2 cellular contexts compared by ENCODE assay signal in the genomic region with DNA sequence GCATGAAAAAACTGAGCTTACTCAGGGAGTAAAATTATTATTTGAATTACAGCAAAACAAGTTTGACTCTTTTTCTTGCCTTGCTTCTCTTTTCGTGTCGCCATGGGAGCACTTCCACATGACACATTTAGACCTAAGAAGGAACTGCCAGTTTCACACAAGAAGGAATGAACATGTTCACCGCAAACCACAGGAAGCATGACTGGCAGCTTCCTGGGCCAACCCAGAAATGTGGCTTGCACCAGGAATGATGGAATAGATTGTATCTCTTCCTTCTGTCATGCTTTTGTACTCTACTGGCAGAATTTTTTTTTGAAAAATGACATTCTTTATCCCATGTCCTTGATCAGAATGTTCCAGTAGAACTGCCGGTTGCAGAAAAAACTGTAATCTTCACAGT.
TF ChIP-seq lines count a peak whose summit lies in the region.

No MANE protein-coding gene starts in this region.

TF ChIP-seq in GM23338, 12 proteins besides CTCF, POLR2A, EP300 and RAD21:
- TF ChIP-seq, protein P1, sequence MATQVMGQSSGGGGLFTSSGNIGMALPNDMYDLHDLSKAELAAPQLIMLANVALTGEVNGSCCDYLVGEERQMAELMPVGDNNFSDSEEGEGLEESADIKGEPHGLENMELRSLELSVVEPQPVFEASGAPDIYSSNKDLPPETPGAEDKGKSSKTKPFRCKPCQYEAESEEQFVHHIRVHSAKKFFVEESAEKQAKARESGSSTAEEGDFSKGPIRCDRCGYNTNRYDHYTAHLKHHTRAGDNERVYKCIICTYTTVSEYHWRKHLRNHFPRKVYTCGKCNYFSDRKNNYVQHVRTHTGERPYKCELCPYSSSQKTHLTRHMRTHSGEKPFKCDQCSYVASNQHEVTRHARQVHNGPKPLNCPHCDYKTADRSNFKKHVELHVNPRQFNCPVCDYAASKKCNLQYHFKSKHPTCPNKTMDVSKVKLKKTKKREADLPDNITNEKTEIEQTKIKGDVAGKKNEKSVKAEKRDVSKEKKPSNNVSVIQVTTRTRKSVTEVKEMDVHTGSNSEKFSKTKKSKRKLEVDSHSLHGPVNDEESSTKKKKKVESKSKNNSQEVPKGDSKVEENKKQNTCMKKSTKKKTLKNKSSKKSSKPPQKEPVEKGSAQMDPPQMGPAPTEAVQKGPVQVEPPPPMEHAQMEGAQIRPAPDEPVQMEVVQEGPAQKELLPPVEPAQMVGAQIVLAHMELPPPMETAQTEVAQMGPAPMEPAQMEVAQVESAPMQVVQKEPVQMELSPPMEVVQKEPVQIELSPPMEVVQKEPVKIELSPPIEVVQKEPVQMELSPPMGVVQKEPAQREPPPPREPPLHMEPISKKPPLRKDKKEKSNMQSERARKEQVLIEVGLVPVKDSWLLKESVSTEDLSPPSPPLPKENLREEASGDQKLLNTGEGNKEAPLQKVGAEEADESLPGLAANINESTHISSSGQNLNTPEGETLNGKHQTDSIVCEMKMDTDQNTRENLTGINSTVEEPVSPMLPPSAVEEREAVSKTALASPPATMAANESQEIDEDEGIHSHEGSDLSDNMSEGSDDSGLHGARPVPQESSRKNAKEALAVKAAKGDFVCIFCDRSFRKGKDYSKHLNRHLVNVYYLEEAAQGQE (IDR thresholded peaks at IDR 0.05; ENCODE audit: unreplicated experiment), result no peak
- TF ChIP-seq EZH2 (IDR thresholded peaks at IDR 0.05; ENCODE audit: low read depth, unreplicated experiment) (no peak), CREB1 (CRISPR knock-in tag; IDR thresholded peaks at IDR 0.05; ENCODE audit: low read depth) (no peak), ZNF331 (CRISPR knock-in tag; IDR thresholded peaks at IDR 0.05; ENCODE audit: low read depth) (no peak)

TF ChIP-seq in K562, 482 proteins besides CTCF, POLR2A, EP300 and RAD21 (continued from another document and continues in another):
- no peak for TF ChIP-seq ZNF280A (IDR thresholded peaks at IDR 0.05; ENCODE audit: low read depth, partially characterized antibody)
- no peak for TF ChIP-seq ZNF12 (CRISPR knock-in tag; IDR thresholded peaks at IDR 0.05)
- no peak for TF ChIP-seq CBFA2T3 (IDR thresholded peaks at IDR 0.05)
- TF ChIP-seq TCF3 (CRISPR knock-in tag; IDR thresholded peaks at IDR 0.05), result peak; percentile 54
- peak; percentile 69; the same call in 1 of the 2 replicates for TF ChIP-seq RNF2 (IDR thresholded peaks at IDR 0.05)
- peak; percentile 47; the same call in 1 of the 2 replicates for TF ChIP-seq SMARCA4 (IDR thresholded peaks at IDR 0.05)
- TF ChIP-seq MAZ (CRISPR knock-in tag; conservative IDR thresholded peaks at IDR 0.05 in 1 of 2, IDR thresholded peaks at IDR 0.05 in 1 of 2), result peak in 1 of 2 experiments; percentile 12; a peak in 1 of 4 replicates
- TF ChIP-seq MAFG (tag; conservative IDR thresholded peaks at IDR 0.05), result peak; percentile 76
- peak; percentile 21; the same call in 1 of the 2 replicates for TF ChIP-seq CTBP1 (IDR thresholded peaks at IDR 0.05; ENCODE audit: borderline replicate concordance)
- TF ChIP-seq NFE2L1 (tag; IDR thresholded peaks at IDR 0.05; ENCODE audit: borderline replicate concordance, low read depth), result no peak
- TF ChIP-seq HNRNPK (IDR thresholded peaks at IDR 0.05; ENCODE audit: low read depth, low read length, poor library complexity, severe bottlenecking), result no peak
- TF ChIP-seq FOXA3 (CRISPR knock-in tag; conservative IDR thresholded peaks at IDR 0.05 in 1 of 2, IDR thresholded peaks at IDR 0.05 in 1 of 2), result no peak
- peak in 1 of 2 experiments; percentile 42; a peak in 1 of 4 replicates for TF ChIP-seq TRIM24 (IDR thresholded peaks at IDR 0.05)
- TF ChIP-seq, protein P2, sequence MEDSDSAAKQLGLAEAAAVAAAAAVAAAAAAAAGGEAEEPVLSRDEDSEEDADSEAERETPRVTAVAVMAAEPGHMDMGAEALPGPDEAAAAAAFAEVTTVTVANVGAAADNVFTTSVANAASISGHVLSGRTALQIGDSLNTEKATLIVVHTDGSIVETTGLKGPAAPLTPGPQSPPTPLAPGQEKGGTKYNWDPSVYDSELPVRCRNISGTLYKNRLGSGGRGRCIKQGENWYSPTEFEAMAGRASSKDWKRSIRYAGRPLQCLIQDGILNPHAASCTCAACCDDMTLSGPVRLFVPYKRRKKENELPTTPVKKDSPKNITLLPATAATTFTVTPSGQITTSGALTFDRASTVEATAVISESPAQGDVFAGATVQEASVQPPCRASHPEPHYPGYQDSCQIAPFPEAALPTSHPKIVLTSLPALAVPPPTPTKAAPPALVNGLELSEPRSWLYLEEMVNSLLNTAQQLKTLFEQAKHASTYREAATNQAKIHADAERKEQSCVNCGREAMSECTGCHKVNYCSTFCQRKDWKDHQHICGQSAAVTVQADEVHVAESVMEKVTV (CRISPR knock-in tag; IDR thresholded peaks at IDR 0.05), result no peak
- peak; percentile 25; the same call in 1 of the 2 replicates for TF ChIP-seq GATA2 (CRISPR knock-in tag; IDR thresholded peaks at IDR 0.05)
- no peak for TF ChIP-seq CBX1 (IDR thresholded peaks at IDR 0.05; ENCODE audit: low read depth)
- peak; percentile 97 for TF ChIP-seq PKNOX1 (IDR thresholded peaks at IDR 0.05)
- no peak for TF ChIP-seq SREBF2 (CRISPR knock-in tag; IDR thresholded peaks at IDR 0.05)
- TF ChIP-seq RFX1 (IDR thresholded peaks at IDR 0.05), result peak; percentile 76
- peak; percentile 59 for TF ChIP-seq ZNF589 (CRISPR knock-in tag; IDR thresholded peaks at IDR 0.05; ENCODE audit: low read depth)
- TF ChIP-seq L3MBTL2 (IDR thresholded peaks at IDR 0.05), result peak; percentile 49; the same call in 1 of the 2 replicates
- TF ChIP-seq ETV5 (CRISPR knock-in tag; IDR thresholded peaks at IDR 0.05; ENCODE audit: low read depth), result peak; percentile 78
- peak; percentile 83 for TF ChIP-seq FOXM1 (IDR thresholded peaks at IDR 0.05; ENCODE audit: low read depth)
- TF ChIP-seq FOXM1 (CRISPR knock-in tag; IDR thresholded peaks at IDR 0.05; ENCODE audit: low read depth), result no peak; the same call in 1 of the 2 replicates
- TF ChIP-seq NFE2 (IDR thresholded peaks at IDR 0.05; ENCODE audit: low read depth), result peak; percentile 85
- no peak; the same call in none of the 2 replicates for TF ChIP-seq CEBPG (CRISPR knock-in tag; IDR thresholded peaks at IDR 0.05)
- peak in 1 of 2 experiments; percentile 48; a peak in 2 of 4 replicates for TF ChIP-seq CEBPG (tag; conservative IDR thresholded peaks at IDR 0.05 in 1 of 2, IDR thresholded peaks at IDR 0.05 in 1 of 2)
- TF ChIP-seq ETV6 (IDR thresholded peaks at IDR 0.05; ENCODE audit: borderline replicate concordance in 1 of 2, low read depth in 2 of 2, low read length in 1 of 2), result peak; percentile 94 to 98
- TF ChIP-seq ETV6 (CRISPR knock-in tag; IDR thresholded peaks at IDR 0.05; ENCODE audit: borderline replicate concordance), result no peak
- TF ChIP-seq TEAD1 (CRISPR knock-in tag; IDR thresholded peaks at IDR 0.05), result peak; percentile 90 to 91
- TF ChIP-seq MTA3 (IDR thresholded peaks at IDR 0.05; ENCODE audit: borderline replicate concordance), result 0 out of 2 replicates have a peak, but pooled peaks have one; percentile 48
- TF ChIP-seq CREM (IDR thresholded peaks at IDR 0.05; ENCODE audit: low read depth), result peak; percentile 32; the same call in 1 of the 2 replicates
- no peak for TF ChIP-seq MCM5 (IDR thresholded peaks at IDR 0.05; ENCODE audit: low read depth)
- TF ChIP-seq MYC (IDR thresholded peaks at IDR 0.05; ENCODE audit: low read depth, low read length), result peak; percentile 39; the same call in 1 of the 2 replicates
- no peak for TF ChIP-seq MYC (CRISPR knock-in tag; IDR thresholded peaks at IDR 0.05; ENCODE audit: borderline replicate concordance, low read depth)
- TF ChIP-seq POLR3A (IDR thresholded peaks at IDR 0.05; ENCODE audit: borderline replicate concordance, extremely low read depth, insufficient read depth, insufficient read length), result no peak
- TF ChIP-seq LCOR (CRISPR knock-in tag; IDR thresholded peaks at IDR 0.05), result no peak
- TF ChIP-seq, protein P3, sequence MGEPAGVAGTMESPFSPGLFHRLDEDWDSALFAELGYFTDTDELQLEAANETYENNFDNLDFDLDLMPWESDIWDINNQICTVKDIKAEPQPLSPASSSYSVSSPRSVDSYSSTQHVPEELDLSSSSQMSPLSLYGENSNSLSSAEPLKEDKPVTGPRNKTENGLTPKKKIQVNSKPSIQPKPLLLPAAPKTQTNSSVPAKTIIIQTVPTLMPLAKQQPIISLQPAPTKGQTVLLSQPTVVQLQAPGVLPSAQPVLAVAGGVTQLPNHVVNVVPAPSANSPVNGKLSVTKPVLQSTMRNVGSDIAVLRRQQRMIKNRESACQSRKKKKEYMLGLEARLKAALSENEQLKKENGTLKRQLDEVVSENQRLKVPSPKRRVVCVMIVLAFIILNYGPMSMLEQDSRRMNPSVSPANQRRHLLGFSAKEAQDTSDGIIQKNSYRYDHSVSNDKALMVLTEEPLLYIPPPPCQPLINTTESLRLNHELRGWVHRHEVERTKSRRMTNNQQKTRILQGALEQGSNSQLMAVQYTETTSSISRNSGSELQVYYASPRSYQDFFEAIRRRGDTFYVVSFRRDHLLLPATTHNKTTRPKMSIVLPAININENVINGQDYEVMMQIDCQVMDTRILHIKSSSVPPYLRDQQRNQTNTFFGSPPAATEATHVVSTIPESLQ (CRISPR knock-in tag; IDR thresholded peaks at IDR 0.05), result no peak
- peak; percentile 46; the same call in 1 of the 2 replicates for TF ChIP-seq LEF1 (IDR thresholded peaks at IDR 0.05)
- TF ChIP-seq ZBTB11 (CRISPR knock-in tag; IDR thresholded peaks at IDR 0.05), result 0 out of 6 replicates have a peak, but pooled peaks of 1 of the 3 experiments have one; percentile 23
- no peak for TF ChIP-seq ZNF561 (CRISPR knock-in tag; conservative IDR thresholded peaks at IDR 0.05)
- no peak for TF ChIP-seq PHF8 (IDR thresholded peaks at IDR 0.05; ENCODE audit: borderline replicate concordance, low read length)
- TF ChIP-seq, protein P4, sequence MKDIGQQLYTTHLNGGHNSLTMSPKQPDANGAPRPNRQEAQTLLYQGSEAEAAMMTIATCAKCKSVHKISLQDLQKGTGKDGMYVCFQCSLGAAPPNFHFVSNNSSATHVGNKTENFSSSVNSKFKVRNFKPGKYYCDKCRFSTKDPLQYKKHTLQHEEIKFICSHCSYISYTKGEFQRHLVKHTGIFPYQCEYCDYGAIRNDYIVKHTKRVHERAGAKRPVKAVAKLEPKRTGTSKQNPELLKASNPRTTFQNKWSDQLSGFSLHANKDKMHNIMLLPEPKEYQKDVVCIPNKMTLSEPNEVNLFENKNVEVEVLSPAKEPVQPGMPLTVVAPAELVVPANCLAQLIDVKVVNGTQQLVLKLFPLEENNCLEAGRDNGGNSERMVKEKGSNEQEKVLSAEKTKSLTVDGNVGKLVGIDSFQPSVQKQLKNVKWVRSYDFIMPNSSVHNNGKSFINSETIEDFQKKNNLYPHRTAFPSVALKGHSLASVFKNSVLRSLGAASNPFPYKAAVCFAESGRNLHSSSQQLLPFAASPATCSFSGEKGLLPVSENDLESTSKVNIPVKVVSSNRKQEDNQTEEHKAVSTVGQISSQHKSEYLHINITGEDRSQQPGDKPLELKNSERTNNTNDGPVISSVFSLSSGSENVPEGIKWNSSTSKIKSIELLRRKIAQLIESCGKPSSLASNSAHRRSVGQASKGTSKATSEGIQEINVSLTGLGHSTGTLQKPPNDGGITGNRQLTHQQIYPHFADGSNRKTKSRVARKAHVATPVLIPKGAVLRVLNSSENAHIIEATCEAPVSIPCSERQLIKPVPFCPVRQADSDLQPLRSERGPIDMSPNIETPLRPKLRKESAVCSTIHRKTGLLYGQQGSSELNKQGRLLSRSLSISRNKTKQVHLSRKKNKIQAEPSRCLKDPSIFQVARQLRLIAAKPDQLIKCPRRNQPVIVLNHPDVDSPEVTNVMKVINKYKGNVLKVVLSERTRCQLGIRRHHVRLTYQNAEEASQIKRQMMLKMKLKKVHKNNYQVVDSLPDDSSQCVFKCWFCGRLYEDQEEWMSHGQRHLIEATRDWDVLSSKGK (CRISPR knock-in tag; IDR thresholded peaks at IDR 0.05), result no peak
- no peak for TF ChIP-seq POLR2AphosphoS5 (IDR thresholded peaks at IDR 0.05; ENCODE audit: control insufficient read depth, insufficient read depth, low read depth, low read length)
- no peak for TF ChIP-seq CBFA2T2 (conservative IDR thresholded peaks at IDR 0.05)
- peak; percentile 44; the same call in 1 of the 2 replicates for TF ChIP-seq ARID1B (IDR thresholded peaks at IDR 0.05)
- TF ChIP-seq IRF2 (CRISPR knock-in tag; IDR thresholded peaks at IDR 0.05), result no peak
